ENCODE assay signal across 11 cellular contexts in genomic region chr7:108311446-108312168, GRCh38.
DNase-seq lines count a peak whose midpoint lies in the region; ATAC-seq and TF ChIP-seq lines count a peak whose summit lies in the region.
"Had no signal": no experiment of that assay in that cellular context is flagged by ENCODE, and none has a peak within 500 bp of the region (broad histone marks: within the 10 kb centered on the region; RNA-seq: fewer than 3 reads in every experiment).

No MANE protein-coding gene starts in this region.

- no peaks in the 10 kb centered on the region for H3K9me3 Mint-ChIP-seq in activated T-cell treated with anti-CD3 and anti-CD28 coated beads, Interleukin-2, amount 50 U/mL, for 72 hours
- H3K9me3 Mint-ChIP-seq in brain: no peaks in the 10 kb centered on the region
- no peaks in the 10 kb centered on the region for H3K9me3 Mint-ChIP-seq in glutamatergic neuron (ENCODE audit: unreplicated experiment)

- DNase-seq in activated T-cell treated with anti-CD3 and anti-CD28 coated beads, Interleukin-2, amount 50 U/mL, for 72 hours: no peak
- DNase-seq in activated T-cell treated with anti-CD3 and anti-CD28 coated beads, Interleukin-2, amount 50 U/mL, for 1 hour: no peak
- peak; percentile 51 for DNase-seq in stromal cell of bone marrow (ENCODE audit: low read depth)
- no peak for DNase-seq in SIG-M5 treated with dmso at 0.1 percent for 504 hours (lab: John Stamatoyannopoulos, UW; ENCODE audit: unreplicated experiment)
- DNase-seq in glutamatergic neuron: no peak
- no peak for DNase-seq in amniotic stem cell (lab: John Stamatoyannopoulos, UW)
- DNase-seq: anterior cingulate cortex, NCI-H2029 treated with DMSO at 0.1 percent for 48 hours had no signal

- H3K4me1 Mint-ChIP-seq in activated T-cell treated with anti-CD3 and anti-CD28 coated beads, Interleukin-2, amount 50 U/mL, for 72 hours (ENCODE audit: low read depth): peaks cover 42% of the 10 kb centered on the region
- H3K4me1 Mint-ChIP-seq in brain (peaks cover 51% of the 10 kb centered on the region), glutamatergic neuron (ENCODE audit: low read depth, unreplicated experiment) (peaks cover 21% of the 10 kb centered on the region)

- H3K4me3 Mint-ChIP-seq in activated T-cell treated with anti-CD3 and anti-CD28 coated beads, Interleukin-2, amount 50 U/mL, for 72 hours: peak overlapping the region; percentile 12 to 40
- H3K4me3 Mint-ChIP-seq in brain: no peak overlapping the region
- H3K4me3 Mint-ChIP-seq in glutamatergic neuron (ENCODE audit: unreplicated experiment): no peak overlapping the region

- H3K27me3 Mint-ChIP-seq in activated T-cell treated with anti-CD3 and anti-CD28 coated beads, Interleukin-2, amount 50 U/mL, for 72 hours (ENCODE audit: low read depth): no peaks in the 10 kb centered on the region
- H3K27me3 Mint-ChIP-seq in brain (no peaks in the 10 kb centered on the region), glutamatergic neuron (ENCODE audit: unreplicated experiment) (no peaks in the 10 kb centered on the region)

- no peaks in the 10 kb centered on the region for H3K36me3 Mint-ChIP-seq in activated T-cell treated with anti-CD3 and anti-CD28 coated beads, Interleukin-2, amount 50 U/mL, for 72 hours (ENCODE audit: insufficient read depth in 2 of 2)
- H3K36me3 Mint-ChIP-seq in brain: peaks cover 7% of the 10 kb centered on the region
- H3K36me3 Mint-ChIP-seq in glutamatergic neuron (ENCODE audit: unreplicated experiment): no peaks in the 10 kb centered on the region

- peak overlapping the region; percentile 22 for H3K27ac Mint-ChIP-seq in activated T-cell treated with anti-CD3 and anti-CD28 coated beads, Interleukin-2, amount 50 U/mL, for 72 hours
- H3K27ac Mint-ChIP-seq in brain (peak overlapping the region in 3 of 5 experiments; percentile 16 to 64 (median 23)), glutamatergic neuron (ENCODE audit: unreplicated experiment) (no peak overlapping the region)

- no peak for TF ChIP-seq CTCF in brain (conservative IDR thresholded peaks at IDR 0.05)
- no peak for TF ChIP-seq CTCF in glutamatergic neuron (IDR thresholded peaks at IDR 0.05; ENCODE audit: partially characterized antibody, unreplicated experiment)

- peak; percentile 82 to 84 for ATAC-seq in activated T-cell treated with anti-CD3 and anti-CD28 coated beads, Interleukin-2, amount 50 U/mL, for 72 hours (replicated peaks in 1 of 2)
- peak; percentile 47 for ATAC-seq in HG03196 (IDR thresholded peaks at IDR 0.05; ENCODE audit: unreplicated experiment)
- ATAC-seq: left lobe of liver had no signal

Comparison
In these comparisons a context has a peak if more than half of its experiments do, and no peak if none do; other contexts are left out.
1. H3K4me3 Mint-ChIP-seq: peak in activated T-cell treated with anti-CD3 and anti-CD28 coated beads, Interleukin-2, amount 50 U/mL, for 72 hours (2 of 2); none in brain (0 of 5) and glutamatergic neuron (single experiment).